Comparison of ENCODE assay signal across 26 cellular contexts in the genomic region with DNA sequence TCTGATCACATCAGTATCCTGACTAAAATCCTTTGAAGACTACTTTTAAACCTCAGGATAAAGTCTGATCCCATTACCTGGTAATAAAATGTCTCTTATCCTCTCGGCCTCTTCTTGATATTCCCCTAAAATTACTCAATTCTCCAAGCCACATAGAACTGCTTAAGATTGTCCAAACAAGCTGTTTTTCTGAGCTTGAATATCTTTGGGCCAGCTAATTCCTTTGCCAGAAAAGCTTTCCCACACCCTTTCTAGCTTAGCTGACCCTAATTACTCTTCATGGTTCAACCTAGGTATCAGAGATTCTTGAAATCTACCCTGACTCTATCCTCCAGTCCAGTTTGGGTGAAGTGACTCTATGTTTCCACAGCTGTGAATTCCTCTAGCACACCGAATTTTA.
"Had no signal": no experiment of that assay in that cellular context is flagged by ENCODE, and none has a peak within 500 bp of the region (broad histone marks: within the 10 kb centered on the region; RNA-seq: fewer than 3 reads in every experiment).

No MANE protein-coding gene starts in this region.

- H3K9me3 ChIP-seq: colonic mucosa, esophagus squamous epithelium, gastroesophageal sphincter had no signal

- H3K4me3 ChIP-seq: colonic mucosa, esophagus squamous epithelium, gastroesophageal sphincter had no signal

- ATAC-seq: activated CD4-positive, alpha-beta T cell treated with anti-CD3 and anti-CD28 coated beads for 36 hours; activated CD8-positive, alpha-beta memory T cell treated with anti-CD3 and anti-CD28 coated beads, Interleukin-2, amount 10 ng/mL, durations not matched to agents 7 days and 5 days; activated CD8-positive, alpha-beta T cell treated with anti-CD3 and anti-CD28 coated beads, Interleukin-2, amount 10 ng/mL, durations not matched to agents 7 days and 5 days; activated naive CD4-positive, alpha-beta T cell treated with anti-CD3 and anti-CD28 coated beads, Interleukin-2, amount 50 U/mL, for 72 hours; activated T-cell treated with anti-CD3 and anti-CD28 coated beads, Interleukin-2, amount 50 U/mL, for 72 hours; gastroesophageal sphincter had no signal

- H3K36me3 ChIP-seq: brain microvascular endothelial cell, colonic mucosa, esophagus squamous epithelium, gastroesophageal sphincter had no signal

- H3K27ac ChIP-seq: brain microvascular endothelial cell, colonic mucosa, epithelial cell of prostate, esophagus squamous epithelium had no signal

- DNase-seq: activated CD4-positive, alpha-beta memory T cell treated with anti-CD3 and anti-CD28 coated beads for 36 hours; activated CD4-positive, alpha-beta T cell treated with anti-CD3 and anti-CD28 coated beads for 36 hours; activated CD4-positive, alpha-beta T cell treated with anti-CD3 and anti-CD28 coated beads, Interleukin-2, amount 10 ng/mL, durations not matched to agents 24 days and 14 days; activated CD4-positive, CD25-positive, alpha-beta regulatory T cell; activated CD4-positive, CD25-positive, alpha-beta regulatory T cell treated with anti-CD3 and anti-CD28 coated beads, Interleukin-2, amount 50 U/mL, for 72 hours; activated CD8-positive, alpha-beta memory T cell treated with anti-CD3 and anti-CD28 coated beads, Interleukin-2, amount 10 ng/mL, durations not matched to agents 7 days and 5 days; activated CD8-positive, alpha-beta memory T cell treated with anti-CD3 and anti-CD28 coated beads, Interleukin-2, amount 50 U/mL, for 4 hours; activated CD8-positive, alpha-beta T cell treated with anti-CD3 and anti-CD28 coated beads, Interleukin-2, amount 10 ng/mL, durations not matched to agents 7 days and 5 days; activated gamma-delta T cell; activated naive CD4-positive, alpha-beta T cell; activated naive CD4-positive, alpha-beta T cell treated with anti-CD3 and anti-CD28 coated beads, Interleukin-2, amount 10 ng/mL, durations not matched to agents 7 days and 5 days; activated naive CD8-positive, alpha-beta T cell treated with anti-CD3 and anti-CD28 coated beads, Interleukin-2, amount 10 ng/mL, durations not matched to agents 7 days and 5 days; activated T-cell treated with anti-CD3 and anti-CD28 coated beads, Interleukin-2, amount 50 U/mL, for 1 hour; activated T-cell treated with anti-CD3 and anti-CD28 coated beads, Interleukin-2, amount 50 U/mL, for 72 hours; amniotic stem cell; anterior cingulate cortex; brain microvascular endothelial cell; caudate nucleus; colonic mucosa; effector CD8-positive, alpha-beta T cell; esophagus squamous epithelium; foreskin melanocyte; T-helper 2 cell had no signal

- H3K4me1 ChIP-seq: colonic mucosa, esophagus squamous epithelium had no signal

- H3K27me3 ChIP-seq: brain microvascular endothelial cell, colonic mucosa, esophagus squamous epithelium, gastroesophageal sphincter had no signal
